8 cellular contexts compared by ENCODE assay signal in the genomic region with DNA sequence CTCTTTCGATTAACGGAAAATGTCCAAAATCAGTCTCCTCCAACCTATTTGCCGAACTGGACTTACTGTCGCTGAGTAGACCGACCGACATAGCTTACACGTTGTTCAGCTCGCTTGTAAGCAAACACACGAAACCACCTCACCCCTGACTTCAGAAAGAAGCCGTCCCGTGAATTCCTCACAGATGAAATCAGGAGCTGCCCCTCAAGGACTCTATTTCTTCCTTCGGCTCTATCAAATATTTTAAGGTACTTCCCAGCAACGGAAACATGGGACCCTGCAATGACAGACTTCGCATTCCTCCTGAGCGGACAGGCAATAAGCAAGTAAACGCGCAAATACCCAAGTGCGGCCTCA. TPM values are rescaled to one million over a fixed set of nuclear protein-coding genes. Genes with fewer than 3 reads are reported as not detected.
A peak's percentile ranks its signal among the peaks of the same experiment; 100 is the strongest.
DNase-seq lines count a peak whose midpoint lies in the region; FAIRE-seq and TF ChIP-seq lines count a peak whose summit lies in the region.

No MANE protein-coding gene starts in this region.

- DNase-seq in BE2C (no peak), HTR-8/SVneo (ENCODE audit: insufficient read length, low spot score) (peak; percentile 57), amniotic epithelial cell (ENCODE audit: low read depth) (peak; percentile 74), kidney tubule cell (ENCODE audit: low spot score) (peak; percentile 73), NCI-H1417 treated with DMSO at 0.1 percent for 48 hours (lab: John Stamatoyannopoulos, UW) (no peak), SKM-1 treated with dmso at 0.1 percent for 144 hours (lab: John Stamatoyannopoulos, UW; ENCODE audit: unreplicated experiment) (no peak), NCI-H1048 (lab: John Stamatoyannopoulos, UW) (no peak)

- peak overlapping the region; percentile 36 for H3K27ac ChIP-seq in thymus (ENCODE audit: low read depth)

- no peak for TF ChIP-seq CTCF in BE2C (IDR thresholded peaks at IDR 0.05; ENCODE audit: low read depth, low read length)

- peaks cover 48% of the 10 kb centered on the region for H3K36me3 ChIP-seq in BE2C
- peaks cover 31% of the 10 kb centered on the region for H3K36me3 ChIP-seq in thymus (ENCODE audit: control insufficient read depth, insufficient read depth)

- H3K4me1 ChIP-seq in BE2C (no peaks in the 10 kb centered on the region), thymus (ENCODE audit: control insufficient read depth, insufficient read depth, low read length) (peaks cover 24% of the 10 kb centered on the region)

- H3K9me3 ChIP-seq in BE2C, result no peaks in the 10 kb centered on the region
- H3K9me3 ChIP-seq in thymus (ENCODE audit: control insufficient read depth), result no peaks in the 10 kb centered on the region

- 2% methylated on average over 18 of the region's 18 CpGs for WGBS in thymus

- H3K4me3 ChIP-seq in BE2C (ENCODE audit: low read depth, low read length) (peak overlapping the region; percentile 81), thymus (ENCODE audit: low read length) (peak overlapping the region; percentile 98)

- H3K27me3 ChIP-seq in BE2C, result no peaks in the 10 kb centered on the region
- no peaks in the 10 kb centered on the region for H3K27me3 ChIP-seq in thymus (ENCODE audit: control insufficient read depth, insufficient read depth)

- FAIRE-seq in HTR-8/SVneo (lab: Jason Lieb, UNC), result peak; percentile 86

RNA-seq across cellular contexts. Expression of gene GID8, which starts 1.0 kb away (rescaled TPM):
- 85.9 TPM for polyA plus RNA-seq in BE2C (2012; ENCODE audit: insufficient read depth, insufficient read length, low read depth)
- 24.0 TPM for polyA plus RNA-seq in thymus

RNA-seq across cellular contexts. Expression of gene DIDO1, which starts 10.7 kb away (rescaled TPM):
- polyA plus RNA-seq in BE2C (2012; ENCODE audit: insufficient read depth, insufficient read length, low read depth), result 78.2 TPM
- 33.2 TPM for polyA plus RNA-seq in thymus

RNA-seq across cellular contexts. Expression of gene SLC17A9, which starts 15.5 kb away (rescaled TPM):
- 10.3 TPM for polyA plus RNA-seq in BE2C (2012; ENCODE audit: insufficient read depth, insufficient read length, low read depth)
- polyA plus RNA-seq in thymus, result 10.0 TPM

Comparison
In these comparisons a context has a peak if more than half of its experiments do, and no peak if none do; other contexts are left out.
1. DNase-seq: peak in HTR-8/SVneo (single experiment), amniotic epithelial cell (single experiment) and kidney tubule cell (single experiment); none in BE2C (single experiment), NCI-H1417 treated with DMSO at 0.1 percent for 48 hours (single experiment), SKM-1 treated with dmso at 0.1 percent for 144 hours (single experiment) and NCI-H1048 (single experiment).